ENCODE assay signal across 24 cellular contexts in genomic region chr6:33677153-33677660, GRCh38. TPM values are rescaled to one million over a fixed set of nuclear protein-coding genes. Genes with fewer than 3 reads are reported as not detected.
DNase-seq lines count a peak whose midpoint lies in the region; ATAC-seq and TF ChIP-seq lines count a peak whose summit lies in the region.
"Had no signal": no experiment of that assay in that cellular context is flagged by ENCODE, and none has a peak within 500 bp of the region (broad histone marks: within the 10 kb centered on the region; RNA-seq: fewer than 3 reads in every experiment).

No MANE protein-coding gene starts in this region.

- H3K27ac Mint-ChIP-seq in activated CD8-positive, alpha-beta T cell treated with anti-CD3 and anti-CD28 coated beads, Interleukin-2, amount 10 ng/mL, durations not matched to agents 7 days and 5 days: peak overlapping the region; percentile 34
- H3K27ac Mint-ChIP-seq in activated CD8-positive, alpha-beta T cell treated with anti-CD3 and anti-CD28 coated beads for 36 hours: no peak overlapping the region
- H3K27ac Mint-ChIP-seq: endodermal cell, mesothelial cell of epicardium, type B pancreatic cell had no signal

- peaks cover 39% of the 10 kb centered on the region for H3K4me1 ChIP-seq in SJSA1 (replicated peaks)
- H3K4me1 ChIP-seq: foreskin keratinocyte, prostate gland had no signal

- no peak for TF ChIP-seq POLR2A in GM18505 (IDR thresholded peaks at IDR 0.05; ENCODE audit: borderline replicate concordance, extremely low read depth, insufficient read depth, insufficient read length)

- H3K4me1 Mint-ChIP-seq in activated CD8-positive, alpha-beta T cell treated with anti-CD3 and anti-CD28 coated beads, Interleukin-2, amount 10 ng/mL, durations not matched to agents 7 days and 5 days (ENCODE audit: low read depth): peaks cover under 1% of the 10 kb centered on the region
- peaks cover under 1% of the 10 kb centered on the region for H3K4me1 Mint-ChIP-seq in activated CD8-positive, alpha-beta T cell treated with anti-CD3 and anti-CD28 coated beads for 36 hours (ENCODE audit: low read depth)
- H3K4me1 Mint-ChIP-seq: endodermal cell had no signal

- no peak for TF ChIP-seq CTCF in activated CD8-positive, alpha-beta T cell treated with anti-CD3 and anti-CD28 coated beads for 36 hours (IDR thresholded peaks at IDR 0.05)

- H3K27ac ChIP-seq in SJSA1: peak overlapping the region; percentile 42; the same call in 1 of the 2 replicates
- H3K27ac ChIP-seq: 22Rv1, foreskin keratinocyte, prostate gland, stomach had no signal

- no peaks in the 10 kb centered on the region for H3K27me3 Mint-ChIP-seq in activated CD8-positive, alpha-beta T cell treated with anti-CD3 and anti-CD28 coated beads, Interleukin-2, amount 10 ng/mL, durations not matched to agents 7 days and 5 days (ENCODE audit: low read depth)
- H3K27me3 Mint-ChIP-seq in activated CD8-positive, alpha-beta T cell treated with anti-CD3 and anti-CD28 coated beads for 36 hours: no peaks in the 10 kb centered on the region
- H3K27me3 Mint-ChIP-seq: CD4-positive, CD25-positive, alpha-beta regulatory T cell; T-cell; type B pancreatic cell had no signal

- H3K4me3 Mint-ChIP-seq in activated CD8-positive, alpha-beta T cell treated with anti-CD3 and anti-CD28 coated beads, Interleukin-2, amount 10 ng/mL, durations not matched to agents 7 days and 5 days: no peak overlapping the region
- H3K4me3 Mint-ChIP-seq in activated CD8-positive, alpha-beta T cell treated with anti-CD3 and anti-CD28 coated beads for 36 hours: no peak overlapping the region
- H3K4me3 Mint-ChIP-seq: endodermal cell, mesothelial cell of epicardium, nephron, T-cell, type B pancreatic cell had no signal

- ATAC-seq in activated CD8-positive, alpha-beta T cell treated with anti-CD3 and anti-CD28 coated beads, Interleukin-2, amount 10 ng/mL, durations not matched to agents 7 days and 5 days: no peak
- ATAC-seq in activated CD8-positive, alpha-beta T cell treated with anti-CD3 and anti-CD28 coated beads for 36 hours: no peak
- no peak for ATAC-seq in GM18505 (IDR thresholded peaks at IDR 0.05; ENCODE audit: unreplicated experiment)
- ATAC-seq: foreskin keratinocyte, T-cell had no signal

- no peaks in the 10 kb centered on the region for H3K9me3 ChIP-seq in SJSA1 (replicated peaks)
- H3K9me3 ChIP-seq: prostate gland, stomach had no signal

- intact Hi-C loops in activated CD8-positive, alpha-beta T cell treated with anti-CD3 and anti-CD28 coated beads for 36 hours (cut with micrococcal nuclease): no loop called here

- peaks cover 74% of the 10 kb centered on the region for H3K36me3 ChIP-seq in SJSA1

- no peaks in the 10 kb centered on the region for H3K9me3 Mint-ChIP-seq in activated CD8-positive, alpha-beta T cell treated with anti-CD3 and anti-CD28 coated beads, Interleukin-2, amount 10 ng/mL, durations not matched to agents 7 days and 5 days (ENCODE audit: insufficient read depth)
- H3K9me3 Mint-ChIP-seq in activated CD8-positive, alpha-beta T cell treated with anti-CD3 and anti-CD28 coated beads for 36 hours: no peaks in the 10 kb centered on the region
- H3K9me3 Mint-ChIP-seq: CD4-positive, CD25-positive, alpha-beta regulatory T cell; endodermal cell; mesothelial cell of epicardium; nephron; T-cell; type B pancreatic cell had no signal

- no peaks in the 10 kb centered on the region for H3K27me3 ChIP-seq in SJSA1 (replicated peaks)
- H3K27me3 ChIP-seq: foreskin keratinocyte, stomach had no signal

- no peak for DNase-seq in activated CD8-positive, alpha-beta T cell treated with anti-CD3 and anti-CD28 coated beads, Interleukin-2, amount 10 ng/mL, durations not matched to agents 7 days and 5 days
- no peak for DNase-seq in activated CD8-positive, alpha-beta T cell treated with anti-CD3 and anti-CD28 coated beads for 36 hours
- DNase-seq in SJSA1 (ENCODE audit: low read depth in 1 of 2, low spot score in 2 of 2) (no peak), fibroblast of gingiva (ENCODE audit: low read depth) (peak; percentile 55), stromal cell of bone marrow (ENCODE audit: low read depth) (peak; percentile 43), GF-D8 (lab: John Stamatoyannopoulos, UW) (no peak), GDM1 (lab: John Stamatoyannopoulos, UW) (no peak)
- DNase-seq: activated naive CD4-positive, alpha-beta T cell treated with anti-CD3 and anti-CD28 coated beads, Interleukin-2, amount 50 U/mL, for 16 hours; CD4-positive, CD25-positive, alpha-beta regulatory T cell; DMS153; endodermal cell; foreskin keratinocyte; NCI-H1092; NCI-H510A treated with DMSO at 0.1 percent for 48 hours; small intestine; stimulated activated CD4-positive, alpha-beta T cell treated with anti-CD3 and anti-CD28 coated beads, Interleukin-2, amount 100 ng/mL, for 48 hours; stomach; T-cell had no signal

- POLR2A ChIA-PET in activated CD8-positive, alpha-beta T cell treated with anti-CD3 and anti-CD28 coated beads, Interleukin-2, amount 10 ng/mL, durations not matched to agents 7 days and 5 days (lab: Charles Lee): no interaction called here
- POLR2A ChIA-PET in activated CD8-positive, alpha-beta T cell treated with anti-CD3 and anti-CD28 coated beads for 36 hours (lab: Charles Lee): interaction anchor here (0.6 kb wide), 1 partner anchor 57 kb away, joined by 4 read pairs; no protein-coding TSS in a partner anchor

- H3K36me3 Mint-ChIP-seq in activated CD8-positive, alpha-beta T cell treated with anti-CD3 and anti-CD28 coated beads, Interleukin-2, amount 10 ng/mL, durations not matched to agents 7 days and 5 days (ENCODE audit: low read depth): peaks cover 52% of the 10 kb centered on the region
- peaks cover 52% of the 10 kb centered on the region for H3K36me3 Mint-ChIP-seq in activated CD8-positive, alpha-beta T cell treated with anti-CD3 and anti-CD28 coated beads for 36 hours (ENCODE audit: low read depth)
- H3K36me3 Mint-ChIP-seq: mesothelial cell of epicardium had no signal

- no peak overlapping the region for H3K4me3 ChIP-seq in SJSA1
- H3K4me3 ChIP-seq: prostate gland, stomach had no signal

- CTCF ChIA-PET in activated CD8-positive, alpha-beta T cell treated with anti-CD3 and anti-CD28 coated beads, Interleukin-2, amount 10 ng/mL, durations not matched to agents 7 days and 5 days (lab: Charles Lee): interaction anchor here (0.8 to 1.3 kb wide), 2 partner anchors 23 to 90 kb away, joined by 3 read pairs; no protein-coding TSS in a partner anchor
- CTCF ChIA-PET in activated CD8-positive, alpha-beta T cell treated with anti-CD3 and anti-CD28 coated beads for 36 hours (lab: Charles Lee): no interaction called here

RNA-seq across cellular contexts. Expression of gene UQCC2, which starts 34.3 kb away (rescaled TPM):
- 10 to 100 TPM; 88.1 to 89.6 TPM for total RNA-seq in activated CD8-positive, alpha-beta T cell treated with anti-CD3 and anti-CD28 coated beads, Interleukin-2, amount 10 ng/mL, durations not matched to agents 7 days and 5 days
- 100 to 1,000 TPM; 127 to 128 TPM for total RNA-seq in activated CD8-positive, alpha-beta T cell treated with anti-CD3 and anti-CD28 coated beads for 36 hours
- 79.4 and 99.2 TPM in 2 replicates for total RNA-seq in SJSA1 (2014; rRNA removed; shearing (Covaris generic))

RNA-seq across cellular contexts. Expression of gene ITPR3, which starts 56.1 kb away (rescaled TPM):
- total RNA-seq in activated CD8-positive, alpha-beta T cell treated with anti-CD3 and anti-CD28 coated beads, Interleukin-2, amount 10 ng/mL, durations not matched to agents 7 days and 5 days: 10 to 100 TPM; 57.8 to 59.3 TPM
- 10 to 100 TPM; 36.6 to 38.0 TPM for total RNA-seq in activated CD8-positive, alpha-beta T cell treated with anti-CD3 and anti-CD28 coated beads for 36 hours
- 9.0 and 11.4 TPM in 2 replicates for total RNA-seq in SJSA1 (2014; rRNA removed; shearing (Covaris generic))

Comparison
In these comparisons a context has a peak if more than half of its experiments do, and no peak if none do; other contexts are left out.
1. DNase-seq: peak in fibroblast of gingiva (single experiment) and stromal cell of bone marrow (single experiment); none in activated CD8-positive, alpha-beta T cell treated with anti-CD3 and anti-CD28 coated beads, Interleukin-2, amount 10 ng/mL, durations not matched to agents 7 days and 5 days (single experiment), activated CD8-positive, alpha-beta T cell treated with anti-CD3 and anti-CD28 coated beads for 36 hours (single experiment), SJSA1 (0 of 2), GF-D8 (single experiment) and GDM1 (single experiment).